Comparison of ENCODE assay signal across 1 cellular context in the genomic region with DNA sequence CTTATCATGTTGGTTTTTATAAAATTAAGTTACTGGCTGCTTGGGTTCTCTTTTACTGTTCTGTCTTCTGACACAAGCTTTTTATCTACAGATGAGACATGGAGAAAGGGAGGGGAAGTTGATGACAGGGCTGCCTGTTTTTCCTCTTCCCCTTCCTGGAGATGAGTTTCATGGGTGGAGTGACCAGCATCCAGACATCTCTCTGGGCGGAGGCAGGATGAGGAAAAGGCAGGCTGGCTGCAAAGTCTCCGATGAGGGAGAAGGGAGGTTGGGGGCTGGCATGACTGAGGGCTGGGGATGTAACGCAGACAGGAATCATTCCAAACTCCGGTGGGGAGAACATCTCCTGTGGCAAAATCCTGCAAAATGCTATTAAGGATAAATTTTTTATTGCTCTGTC.
TF ChIP-seq lines count a peak whose summit lies in the region.

No MANE protein-coding gene starts in this region.

TF ChIP-seq in SK-N-SH treated with all-trans-retinoic acid at 6 μM for 48 hours, 23 proteins besides CTCF, POLR2A, EP300 and RAD21 (continued from another document):
- TF ChIP-seq TSHZ2 (CRISPR knock-in tag; IDR thresholded peaks at IDR 0.05) (no peak), ESRRG (CRISPR knock-in tag; IDR thresholded peaks at IDR 0.05) (no peak), ZNF8 (CRISPR knock-in tag; IDR thresholded peaks at IDR 0.05) (no peak)
- TF ChIP-seq, protein P1, sequence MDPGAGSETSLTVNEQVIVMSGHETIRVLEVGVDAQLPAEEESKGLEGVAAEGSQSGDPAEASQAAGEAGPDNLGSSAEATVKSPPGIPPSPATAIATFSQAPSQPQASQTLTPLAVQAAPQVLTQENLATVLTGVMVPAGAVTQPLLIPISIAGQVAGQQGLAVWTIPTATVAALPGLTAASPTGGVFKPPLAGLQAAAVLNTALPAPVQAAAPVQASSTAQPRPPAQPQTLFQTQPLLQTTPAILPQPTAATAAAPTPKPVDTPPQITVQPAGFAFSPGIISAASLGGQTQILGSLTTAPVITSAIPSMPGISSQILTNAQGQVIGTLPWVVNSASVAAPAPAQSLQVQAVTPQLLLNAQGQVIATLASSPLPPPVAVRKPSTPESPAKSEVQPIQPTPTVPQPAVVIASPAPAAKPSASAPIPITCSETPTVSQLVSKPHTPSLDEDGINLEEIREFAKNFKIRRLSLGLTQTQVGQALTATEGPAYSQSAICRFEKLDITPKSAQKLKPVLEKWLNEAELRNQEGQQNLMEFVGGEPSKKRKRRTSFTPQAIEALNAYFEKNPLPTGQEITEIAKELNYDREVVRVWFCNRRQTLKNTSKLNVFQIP (CRISPR knock-in tag; IDR thresholded peaks at IDR 0.05; ENCODE audit: borderline replicate concordance, low read depth) = no peak
